ENCODE assay signal across 1 cellular context in genomic region chr14:39174560-39175444, GRCh38.
TF ChIP-seq lines count a peak whose summit lies in the region.

TSS of gene PNN (plus strand) at chr14:39175254. CDS start at chr14:39175280, 26 bp downstream.

TF ChIP-seq in K562, 482 proteins besides CTCF, POLR2A, EP300 and RAD21 (continued from another document and continues in another):
- TF ChIP-seq GTF2F1 (IDR thresholded peaks at IDR 0.05; ENCODE audit: low read depth, low read length) (no peak), PATZ1 (CRISPR knock-in tag; IDR thresholded peaks at IDR 0.05; ENCODE audit: borderline replicate concordance) (no peak), E2F3 (CRISPR knock-in tag; IDR thresholded peaks at IDR 0.05) (no peak), GATAD2A (IDR thresholded peaks at IDR 0.05) (no peak), EP400 (IDR thresholded peaks at IDR 0.05) (peak; percentile 82; the same call in 1 of the 2 replicates), ZNF445 (CRISPR knock-in tag; IDR thresholded peaks at IDR 0.05; ENCODE audit: low read depth) (no peak), ZNF75A (CRISPR knock-in tag; IDR thresholded peaks at IDR 0.05) (no peak), RAD51 (IDR thresholded peaks at IDR 0.05; ENCODE audit: borderline replicate concordance, low read depth) (no peak), BRF2 (IDR thresholded peaks at IDR 0.05; ENCODE audit: borderline replicate concordance, insufficient read depth, insufficient read length) (no peak), NR2F6 (CRISPR knock-in tag; IDR thresholded peaks at IDR 0.05) (no peak), BDP1 (IDR thresholded peaks at IDR 0.05; ENCODE audit: insufficient read depth, insufficient read length) (no peak), KDM5B (IDR thresholded peaks at IDR 0.05; ENCODE audit: insufficient replicate concordance, low read depth, low read length) (peak; percentile 74), NCOA1 (IDR thresholded peaks at IDR 0.05; ENCODE audit: low read depth) (no peak), MAFF (IDR thresholded peaks at IDR 0.05; ENCODE audit: low read length) (peak; percentile 49; the same call in 1 of the 2 replicates), HINFP (tag; conservative IDR thresholded peaks at IDR 0.05; ENCODE audit: low read depth) (no peak), TGIF2 (CRISPR knock-in tag; IDR thresholded peaks at IDR 0.05) (no peak), ZNF324 (CRISPR knock-in tag; IDR thresholded peaks at IDR 0.05) (no peak), NFXL1 (CRISPR knock-in tag; IDR thresholded peaks at IDR 0.05) (no peak), NUFIP1 (IDR thresholded peaks at IDR 0.05; ENCODE audit: partially characterized antibody) (peak; percentile 55), ADNP (tag; IDR thresholded peaks at IDR 0.05) (peak; percentile 86), ZNF347 (CRISPR knock-in tag; IDR thresholded peaks at IDR 0.05; ENCODE audit: low read depth) (no peak), SRSF1 (IDR thresholded peaks at IDR 0.05; ENCODE audit: low read depth, low read length) (no peak), RBM39 (optimal IDR thresholded peaks at IDR 0.05; ENCODE audit: low read depth, low read length) (no peak), FOXK2 (conservative IDR thresholded peaks at IDR 0.05 in 1 of 2, IDR thresholded peaks at IDR 0.05 in 1 of 2; ENCODE audit: low read depth in 2 of 2) (peak in 1 of 2 experiments; percentile 99; a peak in 2 of 4 replicates), MTF1 (CRISPR knock-in tag; IDR thresholded peaks at IDR 0.05; ENCODE audit: borderline replicate concordance) (no peak), NEUROD1 (IDR thresholded peaks at IDR 0.05; ENCODE audit: borderline replicate concordance, low read depth, low read length, partially characterized antibody) (peak; percentile 99)
- TF ChIP-seq, protein P1, sequence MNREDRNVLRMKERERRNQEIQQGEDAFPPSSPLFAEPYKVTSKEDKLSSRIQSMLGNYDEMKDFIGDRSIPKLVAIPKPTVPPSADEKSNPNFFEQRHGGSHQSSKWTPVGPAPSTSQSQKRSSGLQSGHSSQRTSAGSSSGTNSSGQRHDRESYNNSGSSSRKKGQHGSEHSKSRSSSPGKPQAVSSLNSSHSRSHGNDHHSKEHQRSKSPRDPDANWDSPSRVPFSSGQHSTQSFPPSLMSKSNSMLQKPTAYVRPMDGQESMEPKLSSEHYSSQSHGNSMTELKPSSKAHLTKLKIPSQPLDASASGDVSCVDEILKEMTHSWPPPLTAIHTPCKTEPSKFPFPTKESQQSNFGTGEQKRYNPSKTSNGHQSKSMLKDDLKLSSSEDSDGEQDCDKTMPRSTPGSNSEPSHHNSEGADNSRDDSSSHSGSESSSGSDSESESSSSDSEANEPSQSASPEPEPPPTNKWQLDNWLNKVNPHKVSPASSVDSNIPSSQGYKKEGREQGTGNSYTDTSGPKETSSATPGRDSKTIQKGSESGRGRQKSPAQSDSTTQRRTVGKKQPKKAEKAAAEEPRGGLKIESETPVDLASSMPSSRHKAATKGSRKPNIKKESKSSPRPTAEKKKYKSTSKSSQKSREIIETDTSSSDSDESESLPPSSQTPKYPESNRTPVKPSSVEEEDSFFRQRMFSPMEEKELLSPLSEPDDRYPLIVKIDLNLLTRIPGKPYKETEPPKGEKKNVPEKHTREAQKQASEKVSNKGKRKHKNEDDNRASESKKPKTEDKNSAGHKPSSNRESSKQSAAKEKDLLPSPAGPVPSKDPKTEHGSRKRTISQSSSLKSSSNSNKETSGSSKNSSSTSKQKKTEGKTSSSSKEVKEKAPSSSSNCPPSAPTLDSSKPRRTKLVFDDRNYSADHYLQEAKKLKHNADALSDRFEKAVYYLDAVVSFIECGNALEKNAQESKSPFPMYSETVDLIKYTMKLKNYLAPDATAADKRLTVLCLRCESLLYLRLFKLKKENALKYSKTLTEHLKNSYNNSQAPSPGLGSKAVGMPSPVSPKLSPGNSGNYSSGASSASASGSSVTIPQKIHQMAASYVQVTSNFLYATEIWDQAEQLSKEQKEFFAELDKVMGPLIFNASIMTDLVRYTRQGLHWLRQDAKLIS (CRISPR knock-in tag; IDR thresholded peaks at IDR 0.05), result no peak
- TF ChIP-seq, protein P2, sequence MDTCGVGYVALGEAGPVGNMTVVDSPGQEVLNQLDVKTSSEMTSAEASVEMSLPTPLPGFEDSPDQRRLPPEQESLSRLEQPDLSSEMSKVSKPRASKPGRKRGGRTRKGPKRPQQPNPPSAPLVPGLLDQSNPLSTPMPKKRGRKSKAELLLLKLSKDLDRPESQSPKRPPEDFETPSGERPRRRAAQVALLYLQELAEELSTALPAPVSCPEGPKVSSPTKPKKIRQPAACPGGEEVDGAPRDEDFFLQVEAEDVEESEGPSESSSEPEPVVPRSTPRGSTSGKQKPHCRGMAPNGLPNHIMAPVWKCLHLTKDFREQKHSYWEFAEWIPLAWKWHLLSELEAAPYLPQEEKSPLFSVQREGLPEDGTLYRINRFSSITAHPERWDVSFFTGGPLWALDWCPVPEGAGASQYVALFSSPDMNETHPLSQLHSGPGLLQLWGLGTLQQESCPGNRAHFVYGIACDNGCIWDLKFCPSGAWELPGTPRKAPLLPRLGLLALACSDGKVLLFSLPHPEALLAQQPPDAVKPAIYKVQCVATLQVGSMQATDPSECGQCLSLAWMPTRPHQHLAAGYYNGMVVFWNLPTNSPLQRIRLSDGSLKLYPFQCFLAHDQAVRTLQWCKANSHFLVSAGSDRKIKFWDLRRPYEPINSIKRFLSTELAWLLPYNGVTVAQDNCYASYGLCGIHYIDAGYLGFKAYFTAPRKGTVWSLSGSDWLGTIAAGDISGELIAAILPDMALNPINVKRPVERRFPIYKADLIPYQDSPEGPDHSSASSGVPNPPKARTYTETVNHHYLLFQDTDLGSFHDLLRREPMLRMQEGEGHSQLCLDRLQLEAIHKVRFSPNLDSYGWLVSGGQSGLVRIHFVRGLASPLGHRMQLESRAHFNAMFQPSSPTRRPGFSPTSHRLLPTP (IDR thresholded peaks at IDR 0.05; ENCODE audit: borderline replicate concordance, extremely low read depth, insufficient read length), result no peak
- TF ChIP-seq, protein P3, sequence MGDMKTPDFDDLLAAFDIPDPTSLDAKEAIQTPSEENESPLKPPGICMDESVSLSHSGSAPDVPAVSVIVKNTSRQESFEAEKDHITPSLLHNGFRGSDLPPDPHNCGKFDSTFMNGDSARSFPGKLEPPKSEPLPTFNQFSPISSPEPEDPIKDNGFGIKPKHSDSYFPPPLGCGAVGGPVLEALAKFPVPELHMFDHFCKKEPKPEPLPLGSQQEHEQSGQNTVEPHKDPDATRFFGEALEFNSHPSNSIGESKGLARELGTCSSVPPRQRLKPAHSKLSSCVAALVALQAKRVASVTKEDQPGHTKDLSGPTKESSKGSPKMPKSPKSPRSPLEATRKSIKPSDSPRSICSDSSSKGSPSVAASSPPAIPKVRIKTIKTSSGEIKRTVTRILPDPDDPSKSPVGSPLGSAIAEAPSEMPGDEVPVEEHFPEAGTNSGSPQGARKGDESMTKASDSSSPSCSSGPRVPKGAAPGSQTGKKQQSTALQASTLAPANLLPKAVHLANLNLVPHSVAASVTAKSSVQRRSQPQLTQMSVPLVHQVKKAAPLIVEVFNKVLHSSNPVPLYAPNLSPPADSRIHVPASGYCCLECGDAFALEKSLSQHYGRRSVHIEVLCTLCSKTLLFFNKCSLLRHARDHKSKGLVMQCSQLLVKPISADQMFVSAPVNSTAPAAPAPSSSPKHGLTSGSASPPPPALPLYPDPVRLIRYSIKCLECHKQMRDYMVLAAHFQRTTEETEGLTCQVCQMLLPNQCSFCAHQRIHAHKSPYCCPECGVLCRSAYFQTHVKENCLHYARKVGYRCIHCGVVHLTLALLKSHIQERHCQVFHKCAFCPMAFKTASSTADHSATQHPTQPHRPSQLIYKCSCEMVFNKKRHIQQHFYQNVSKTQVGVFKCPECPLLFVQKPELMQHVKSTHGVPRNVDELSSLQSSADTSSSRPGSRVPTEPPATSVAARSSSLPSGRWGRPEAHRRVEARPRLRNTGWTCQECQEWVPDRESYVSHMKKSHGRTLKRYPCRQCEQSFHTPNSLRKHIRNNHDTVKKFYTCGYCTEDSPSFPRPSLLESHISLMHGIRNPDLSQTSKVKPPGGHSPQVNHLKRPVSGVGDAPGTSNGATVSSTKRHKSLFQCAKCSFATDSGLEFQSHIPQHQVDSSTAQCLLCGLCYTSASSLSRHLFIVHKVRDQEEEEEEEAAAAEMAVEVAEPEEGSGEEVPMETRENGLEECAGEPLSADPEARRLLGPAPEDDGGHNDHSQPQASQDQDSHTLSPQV (IDR thresholded peaks at IDR 0.05), result peak; percentile 7; the same call in 1 of the 2 replicates
- TF ChIP-seq, protein P4, sequence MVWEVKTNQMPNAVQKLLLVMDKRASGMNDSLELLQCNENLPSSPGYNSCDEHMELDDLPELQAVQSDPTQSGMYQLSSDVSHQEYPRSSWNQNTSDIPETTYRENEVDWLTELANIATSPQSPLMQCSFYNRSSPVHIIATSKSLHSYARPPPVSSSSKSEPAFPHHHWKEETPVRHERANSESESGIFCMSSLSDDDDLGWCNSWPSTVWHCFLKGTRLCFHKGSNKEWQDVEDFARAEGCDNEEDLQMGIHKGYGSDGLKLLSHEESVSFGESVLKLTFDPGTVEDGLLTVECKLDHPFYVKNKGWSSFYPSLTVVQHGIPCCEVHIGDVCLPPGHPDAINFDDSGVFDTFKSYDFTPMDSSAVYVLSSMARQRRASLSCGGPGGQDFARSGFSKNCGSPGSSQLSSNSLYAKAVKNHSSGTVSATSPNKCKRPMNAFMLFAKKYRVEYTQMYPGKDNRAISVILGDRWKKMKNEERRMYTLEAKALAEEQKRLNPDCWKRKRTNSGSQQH (CRISPR knock-in tag; IDR thresholded peaks at IDR 0.05), result no peak
- TF ChIP-seq, protein P5, sequence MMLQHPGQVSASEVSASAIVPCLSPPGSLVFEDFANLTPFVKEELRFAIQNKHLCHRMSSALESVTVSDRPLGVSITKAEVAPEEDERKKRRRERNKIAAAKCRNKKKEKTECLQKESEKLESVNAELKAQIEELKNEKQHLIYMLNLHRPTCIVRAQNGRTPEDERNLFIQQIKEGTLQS (IDR thresholded peaks at IDR 0.05), result peak; percentile 89
- TF ChIP-seq, protein P5 (CRISPR knock-in tag; conservative IDR thresholded peaks at IDR 0.05), result no peak
